ENCODE assay signal across 9 cellular contexts in the genomic region with DNA sequence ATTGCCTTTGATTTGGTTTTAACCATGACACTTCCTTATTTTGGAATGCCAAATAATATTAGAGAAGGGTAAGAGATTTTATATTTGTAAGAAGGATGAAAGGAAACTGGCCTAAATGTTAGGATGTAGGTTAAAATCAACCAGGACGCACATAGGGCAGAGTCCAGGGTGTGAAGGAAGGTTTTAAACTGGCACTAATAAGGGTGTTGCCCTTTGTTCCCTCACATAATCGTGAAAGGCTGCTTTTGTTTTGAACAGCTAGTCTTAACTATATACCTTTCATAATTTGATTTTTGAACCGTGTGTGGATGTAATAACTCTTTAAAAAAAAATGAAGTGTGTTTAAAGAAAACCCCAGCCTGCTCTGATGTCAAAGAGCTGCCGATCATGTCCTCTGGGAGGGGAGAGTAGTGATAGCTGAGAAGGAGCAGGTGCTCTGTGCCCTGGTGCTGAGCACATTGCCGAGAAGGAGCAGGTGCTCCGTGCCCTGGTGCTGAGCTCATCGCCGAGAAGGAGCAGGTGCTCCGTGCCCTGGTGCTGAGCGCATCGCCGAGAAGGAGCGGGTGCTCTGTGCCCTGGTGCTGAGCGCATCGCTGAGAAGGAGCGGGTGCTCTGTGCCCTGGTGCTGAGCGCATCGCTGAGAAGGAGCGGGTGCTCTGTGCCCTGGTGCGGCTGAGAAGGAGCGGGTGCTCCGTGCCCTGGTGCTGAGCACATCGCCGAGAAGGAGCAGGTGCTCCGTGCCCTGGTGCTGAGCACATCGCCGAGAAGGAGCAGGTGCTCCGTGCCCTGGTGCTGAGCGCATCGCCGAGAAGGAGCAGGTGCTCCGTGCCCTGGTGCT. TPM values are rescaled to one million over a fixed set of nuclear protein-coding genes. Genes with fewer than 3 reads are reported as not detected.
DNase-seq lines count a peak whose midpoint lies in the region; ATAC-seq, FAIRE-seq and TF ChIP-seq lines count a peak whose summit lies in the region.
"Not testable (repeated sequence)": the region's sequence is repeated elsewhere in the genome, so short reads cannot be mapped to it uniquely, and the experiment has no call there.
"Had no signal": no experiment of that assay in that cellular context is flagged by ENCODE, and none has a peak within 500 bp of the region (broad histone marks: within the 10 kb centered on the region; RNA-seq: fewer than 3 reads in every experiment).

No MANE protein-coding gene starts in this region.

- ATAC-seq in GM12878: not testable (repeated sequence)
- peak; percentile 88 for ATAC-seq in left colon
- ATAC-seq in right lobe of liver: peak in 2 of 4 donors; percentile 6 to 9

- TF ChIP-seq EP300 in GM12878 (IDR thresholded peaks at IDR 0.05; ENCODE audit: borderline replicate concordance in 1 of 2, control insufficient read depth in 1 of 2, low read depth in 2 of 2, low read length in 2 of 2): not testable (repeated sequence)

- TF ChIP-seq POLR2A in GM12878 (IDR thresholded peaks at IDR 0.05; ENCODE audit: low read depth, low read length); right lobe of liver (IDR thresholded peaks at IDR 0.05): not testable (repeated sequence)

- H3K79me2 ChIP-seq in GM12878 (ENCODE audit: control insufficient read depth, insufficient read depth, low read length): not testable (repeated sequence)

- H3K27me3 ChIP-seq in GM12878 (replicated peaks in 1 of 2; ENCODE audit: control insufficient read depth in 2 of 2, insufficient read depth in 2 of 2, low read length in 1 of 2); right lobe of liver; small intestine (ENCODE audit: control insufficient read depth in 2 of 2, insufficient read depth in 2 of 2, low read length in 2 of 2): not testable (repeated sequence)

- peaks cover 24 to 25% of the 10 kb centered on the region in 2 experiments for H3K36me3 ChIP-seq in GM12878 (ENCODE audit: control insufficient read depth in 2 of 2, insufficient read depth in 2 of 2, low read length in 1 of 2)
- peaks cover 9 to 47% (median 18%) of the 10 kb centered on the region in 4 donors for H3K36me3 ChIP-seq in right lobe of liver
- peaks cover 26 to 33% of the 10 kb centered on the region in 2 donors for H3K36me3 ChIP-seq in small intestine (ENCODE audit: control insufficient read depth in 2 of 2, insufficient read depth in 2 of 2, low read length in 2 of 2)

- not testable (repeated sequence) for H3K9me3 ChIP-seq in GM12878 (replicated peaks; ENCODE audit: control insufficient read depth, insufficient read depth, low read length); right lobe of liver; small intestine (ENCODE audit: control insufficient read depth, low read depth)

- not testable (repeated sequence) for H3K4me1 ChIP-seq in GM12878 (ENCODE audit: control insufficient read depth, insufficient read depth, low read length); small intestine (ENCODE audit: control insufficient read depth in 2 of 2, insufficient read depth in 1 of 2, low read depth in 1 of 2, low read length in 1 of 2)
- H3K4me1 ChIP-seq in right lobe of liver: peaks cover 0 to 51% (median 14%) of the 10 kb centered on the region in 4 donors

- 96% methylated on average over 19 of the region's 32 CpGs for WGBS in GM12878 (ENCODE audit: insufficient coverage, insufficient replicate concordance, low lambda C conversion rate, missing lambda C conversion rate)
- WGBS in right lobe of liver (ENCODE audit: insufficient coverage, low coverage, low lambda C conversion rate, missing lambda C conversion rate): 90% methylated on average over 24 of the region's 32 CpGs
- WGBS in small intestine, 3 donors: 22 to 63% (median 37%) methylated on average over 24 to 32 of the region's 32 CpGs

- not testable (repeated sequence) for H4K20me1 ChIP-seq in GM12878 (ENCODE audit: control insufficient read depth, insufficient read depth)

- not testable (repeated sequence) for H3K4me3 ChIP-seq in GM12878; small intestine (ENCODE audit: low read depth in 1 of 2, low read length in 2 of 2)
- peak overlapping the region in 1 of 3 donors; percentile 9 for H3K4me3 ChIP-seq in right lobe of liver

- in situ Hi-C loops in GM12878 (cut with MboI): not testable (repeated sequence)

- SMC1A ChIA-PET in GM12878 (lab: Charles Lee; ENCODE audit: uncharacterized antibody, unreplicated experiment): not testable (repeated sequence)

- not testable (repeated sequence) for H2AFZ ChIP-seq in GM12878 (ENCODE audit: control insufficient read depth, low read depth, low read length)

- H3K4me2 ChIP-seq in GM12878 (ENCODE audit: control insufficient read depth, insufficient read depth): not testable (repeated sequence)

- not testable (repeated sequence) for BruUV-seq in GM12878 (replicated peaks; lab: Mats Ljungman, UMichigan)

- intact Hi-C loops in GM12878 (cut with micrococcal nuclease; ENCODE audit: unreplicated experiment); left colon (cut with DNase I, micrococcal nuclease); right lobe of liver (cut with DNase I): not testable (repeated sequence)

- H3K27ac ChIP-seq in GM12878 (ENCODE audit: control insufficient read depth, insufficient read depth): not testable (repeated sequence)
- H3K27ac ChIP-seq in right lobe of liver (peak overlapping the region in 2 of 3 donors; percentile 49 to 52), small intestine (ENCODE audit: low read depth in 1 of 2, low read length in 1 of 2) (peak overlapping the region in 1 of 2 donors; percentile 81)

- CTCF ChIA-PET in GM12878 (lab: Yijun Ruan, JAX): not testable (repeated sequence)

- FAIRE-seq in GM12878 (lab: Jason Lieb, UNC); small intestine (lab: Jason Lieb, UNC): not testable (repeated sequence)

- POLR2A ChIA-PET in GM12878 (lab: Charles Lee): not testable (repeated sequence)

- not testable (repeated sequence) for TF ChIP-seq CTCF in GM12878 (IDR thresholded peaks at IDR 0.05 in 2 of 3, conservative IDR thresholded peaks at IDR 0.05 in 1 of 3; ENCODE audit: control insufficient read depth in 2 of 3, extremely low read depth in 1 of 3, insufficient read depth in 1 of 3, low read depth in 3 of 3, low read length in 3 of 3); right lobe of liver (IDR thresholded peaks at IDR 0.05)

- DNase-seq in NCI-H1105 (lab: John Stamatoyannopoulos, UW): peak; percentile 41
- peak; percentile 38 for DNase-seq in NCI-H2171 treated with DMSO at 0.1 percent for 48 hours (lab: John Stamatoyannopoulos, UW)
- DNase-seq in GM12878 (ENCODE audit: low read depth, low spot score); right lobe of liver: not testable (repeated sequence)
- peak; percentile 28 to 50 for DNase-seq in left colon
- DNase-seq in myocyte (ENCODE audit: low read depth): peak; percentile 22
- DNase-seq in small intestine: peak; percentile 85

- RAD21 ChIA-PET in GM12878 (lab: Charles Lee; ENCODE audit: unreplicated experiment): not testable (repeated sequence)

- not testable (repeated sequence) for H3K9ac ChIP-seq in GM12878 (ENCODE audit: control insufficient read depth, insufficient read depth, low read length)

- TF ChIP-seq RAD21 in GM12878 (IDR thresholded peaks at IDR 0.05; ENCODE audit: insufficient read depth, low read depth, low read length): not testable (repeated sequence)

TF ChIP-seq in GM12878, 131 proteins besides CTCF, POLR2A, EP300 and RAD21:
- TF ChIP-seq TCF3 (IDR thresholded peaks at IDR 0.05; ENCODE audit: borderline replicate concordance, insufficient read depth, low read depth, low read length): peak; percentile 26; the same call in 1 of the 2 replicates
- TF ChIP-seq, protein P1, sequence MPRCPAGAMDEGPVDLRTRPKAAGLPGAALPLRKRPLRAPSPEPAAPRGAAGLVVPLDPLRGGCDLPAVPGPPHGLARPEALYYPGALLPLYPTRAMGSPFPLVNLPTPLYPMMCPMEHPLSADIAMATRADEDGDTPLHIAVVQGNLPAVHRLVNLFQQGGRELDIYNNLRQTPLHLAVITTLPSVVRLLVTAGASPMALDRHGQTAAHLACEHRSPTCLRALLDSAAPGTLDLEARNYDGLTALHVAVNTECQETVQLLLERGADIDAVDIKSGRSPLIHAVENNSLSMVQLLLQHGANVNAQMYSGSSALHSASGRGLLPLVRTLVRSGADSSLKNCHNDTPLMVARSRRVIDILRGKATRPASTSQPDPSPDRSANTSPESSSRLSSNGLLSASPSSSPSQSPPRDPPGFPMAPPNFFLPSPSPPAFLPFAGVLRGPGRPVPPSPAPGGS (IDR thresholded peaks at IDR 0.05; ENCODE audit: borderline replicate concordance, insufficient read depth, low read depth, low read length, poor library complexity, severe bottlenecking): peak; percentile 83
TF ChIP-seq in GM12878: peak in this region for 2; not testable (repeated sequence) for 129.

RNA-seq across cellular contexts. Expression of gene SLC22A1, which starts 31.0 kb away (rescaled TPM):
- 0.86 and 1.0 TPM in 2 replicates for total RNA-seq in GM12878 (2013; cell fraction: nucleolus; rRNA removed)
- 0.05 and 0.17 TPM in 2 replicates for total RNA-seq in GM12878 (2014; rRNA removed)
- total RNA-seq in GM12878 (2014; rRNA removed; fragmentation: Illumina TruSeq; extraction: Trizol): 0.09 TPM in 2 replicates
- total RNA-seq in GM12878 (2021): 0.28 and 1.1 TPM in 2 replicates
- not detected for polyA plus RNA-seq in GM12878 (2011; ENCODE audit: low read depth)
- polyA plus RNA-seq in GM12878 (2011; rRNA removed): 0.15 TPM in 1 of 2 replicates, not detected in the other
- polyA plus RNA-seq in GM12878 (2011; cell fraction: cytosol; rRNA removed): 0.08 and 0.37 TPM in 2 replicates
- 0.34 and 0.45 TPM in 2 replicates for polyA plus RNA-seq in GM12878 (2011; cell fraction: nucleus; rRNA removed)
- polyA plus RNA-seq in GM12878 (2012): 0.15 and 0.38 TPM in 2 replicates
- 0.18 TPM in 1 of 2 replicates, not detected in the other for polyA plus RNA-seq in GM12878 (2014; fragmentation: Illumina TruSeq; extraction: Trizol)
- under 1 TPM in 1 of 2 experiments, not detected in 1; 0.15 TPM for polyA plus RNA-seq in GM12878 (2014; fragmentation: Nextera tagmentation; extraction: Ambion mirVana)
- 0.09 and 0.23 TPM in 2 replicates for polyA plus RNA-seq in GM12878 (2014; rRNA removed)
- polyA plus RNA-seq in GM12878 (2016; fragmentation: Nextera tagmentation; extraction: Ambion mirVana): not detected
- 0.44 and 0.82 TPM in 2 replicates for polyA minus RNA-seq in GM12878 (2011; rRNA and poly(A)+ RNA removed)
- not detected in 2 replicates for polyA minus RNA-seq in GM12878 (2011; cell fraction: cytosol; rRNA and poly(A)+ RNA removed)
- polyA minus RNA-seq in GM12878 (2011; cell fraction: nucleus; rRNA and poly(A)+ RNA removed): 1.8 and 3.7 TPM in 2 replicates
- 1 to 10 TPM; 1.5 to 3.1 TPM for total RNA-seq in left colon
- 1,000 to 10,000 TPM in 3 of 6 experiments, 100 to 1,000 TPM in 3; 190 to 1,656 (median 769) TPM for total RNA-seq in right lobe of liver
- 0.19 and 0.31 TPM in 2 replicates for total RNA-seq in myocyte
- polyA plus RNA-seq in myocyte (2012): 0.77 TPM
- polyA plus RNA-seq in small intestine: under 1 TPM in 2 of 3 donors, not detected in 1; 0.21 to 0.89 TPM
- total RNA-seq: IMR-90 had no signal
- polyA plus RNA-seq: CD4-positive, CD25-positive, alpha-beta regulatory T cell had no signal

Comparison
In these comparisons a context has a peak if more than half of its experiments do, and no peak if none do; other contexts are left out.
1. RNA of gene SLC22A1, which starts 31.0 kb away (total RNA-seq): 190 to 1,656 TPM in right lobe of liver; 1.5 to 3.1 TPM in left colon, 0.19 to 0.31 TPM in myocyte and 0.05 to 1.1 TPM in GM12878; every median in the first group is over 10 times any median in the second.